In the genomic region with DNA sequence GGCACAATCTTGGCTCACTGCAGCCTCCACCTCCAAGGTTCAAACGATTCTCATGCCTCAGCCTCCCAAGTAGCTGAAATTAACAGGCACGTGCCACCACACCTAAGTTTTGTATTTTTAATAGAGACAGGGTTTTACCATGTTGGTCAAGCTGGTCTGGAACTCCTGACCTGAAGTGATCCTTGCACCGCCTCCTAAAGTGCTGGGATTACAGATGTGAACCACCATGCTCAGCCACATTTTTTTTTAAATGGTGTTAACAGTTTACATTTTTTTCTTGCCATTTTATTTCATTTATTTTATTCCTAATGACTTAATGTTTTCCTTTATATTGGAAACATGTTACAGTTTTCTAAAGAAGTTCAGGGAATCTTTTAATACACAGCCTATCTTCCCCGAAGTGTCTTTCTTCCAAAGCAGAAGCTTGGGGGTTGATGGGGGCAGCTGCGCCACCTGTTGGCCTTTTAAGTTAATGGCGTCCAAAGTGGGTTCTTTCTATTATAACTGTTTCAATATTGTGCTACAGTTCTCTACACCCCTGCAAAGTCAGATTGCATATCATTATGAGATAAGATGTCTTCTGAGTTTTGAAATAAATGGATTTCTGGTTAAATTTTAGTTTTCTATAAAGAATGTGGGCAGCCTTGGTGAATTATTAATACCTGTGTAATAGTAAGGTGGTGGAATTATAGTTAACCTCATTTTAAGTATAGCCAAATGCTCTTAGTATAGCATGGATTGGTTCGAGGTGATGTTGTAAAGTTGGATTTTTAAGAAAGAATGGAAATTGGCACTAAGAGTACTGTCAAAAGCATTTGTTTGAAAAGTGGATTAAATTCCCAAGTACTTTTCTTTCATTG, we compare ENCODE assay signal across 8 cellular contexts. TPM values are rescaled to one million over a fixed set of nuclear protein-coding genes. Genes with fewer than 3 reads are reported as not detected.
DNase-seq lines count a peak whose midpoint lies in the region; ATAC-seq, FAIRE-seq and TF ChIP-seq lines count a peak whose summit lies in the region.

No MANE protein-coding gene starts in this region.

- 60 to 100% methylated on average over 2 to 7 of the region's 7 CpGs for WGBS in endodermal cell (ENCODE audit: insufficient coverage in 1 of 2, insufficient read length in 1 of 2), 2 experiments

- H3K9me3 ChIP-seq in endodermal cell (ENCODE audit: control insufficient read depth, low read length), result no peaks in the 10 kb centered on the region

- H3K27ac ChIP-seq in endodermal cell (ENCODE audit: low read depth, low read length), result no peak overlapping the region

- no peak overlapping the region for H3K4me3 Mint-ChIP-seq in activated CD8-positive, alpha-beta T cell treated with anti-CD3 and anti-CD28 coated beads for 36 hours
- H3K4me3 Mint-ChIP-seq in endodermal cell (no peak overlapping the region), mesothelial cell of epicardium (no peak overlapping the region)
- H3K4me3 Mint-ChIP-seq in stimulated activated memory B cell treated with anti-CD40 and anti-IgM and Interleukin-4, amounts not matched to agents 10 μg/mL and 1 μg/mL and 100 μg/mL, for 72 hours, result no peak overlapping the region

- no peaks in the 10 kb centered on the region for H3K27me3 Mint-ChIP-seq in activated CD8-positive, alpha-beta T cell treated with anti-CD3 and anti-CD28 coated beads for 36 hours
- no peaks in the 10 kb centered on the region for H3K27me3 Mint-ChIP-seq in endodermal cell (ENCODE audit: insufficient read depth)
- H3K27me3 Mint-ChIP-seq in mesothelial cell of epicardium (ENCODE audit: low read depth), result no peaks in the 10 kb centered on the region
- no peaks in the 10 kb centered on the region for H3K27me3 Mint-ChIP-seq in stimulated activated memory B cell treated with anti-CD40 and anti-IgM and Interleukin-4, amounts not matched to agents 10 μg/mL and 1 μg/mL and 100 μg/mL, for 72 hours

- peak; percentile 78 for DNase-seq in Ammon's horn (ENCODE audit: low spot score)
- DNase-seq in H54 (ENCODE audit: insufficient read length, low spot score), result peak; percentile 18
- DNase-seq in NCI-H774 (lab: John Stamatoyannopoulos, UW), result peak; percentile 6
- DNase-seq in activated CD8-positive, alpha-beta T cell treated with anti-CD3 and anti-CD28 coated beads for 36 hours, result peak; percentile 70
- peak; percentile 64 for DNase-seq in endodermal cell
- peak; percentile 31 to 48 for DNase-seq in mesothelial cell of epicardium (ENCODE audit: low spot score in 2 of 2, unreplicated experiment in 2 of 2)

- H3K27ac Mint-ChIP-seq in activated CD8-positive, alpha-beta T cell treated with anti-CD3 and anti-CD28 coated beads for 36 hours, result no peak overlapping the region
- H3K27ac Mint-ChIP-seq in endodermal cell (no peak overlapping the region), mesothelial cell of epicardium (peak overlapping the region; percentile 43)
- no peak overlapping the region for H3K27ac Mint-ChIP-seq in stimulated activated memory B cell treated with anti-CD40 and anti-IgM and Interleukin-4, amounts not matched to agents 10 μg/mL and 1 μg/mL and 100 μg/mL, for 72 hours

- no peak overlapping the region for H3K9ac ChIP-seq in endodermal cell (ENCODE audit: extremely low read depth, low read length, poor library complexity, severe bottlenecking)

- ATAC-seq in activated CD8-positive, alpha-beta T cell treated with anti-CD3 and anti-CD28 coated beads for 36 hours, result peak; percentile 73
- ATAC-seq in stimulated activated memory B cell treated with anti-CD40 and anti-IgM and Interleukin-4, amounts not matched to agents 10 μg/mL and 1 μg/mL and 100 μg/mL, for 72 hours, result peak; percentile 62
- ATAC-seq in GM19328 (IDR thresholded peaks at IDR 0.05; ENCODE audit: unreplicated experiment), result no peak

- H3K4me1 Mint-ChIP-seq in activated CD8-positive, alpha-beta T cell treated with anti-CD3 and anti-CD28 coated beads for 36 hours (ENCODE audit: low read depth), result peaks cover 2% of the 10 kb centered on the region
- no peaks in the 10 kb centered on the region for H3K4me1 Mint-ChIP-seq in endodermal cell
- H3K4me1 Mint-ChIP-seq in mesothelial cell of epicardium, result no peaks in the 10 kb centered on the region
- no peaks in the 10 kb centered on the region for H3K4me1 Mint-ChIP-seq in stimulated activated memory B cell treated with anti-CD40 and anti-IgM and Interleukin-4, amounts not matched to agents 10 μg/mL and 1 μg/mL and 100 μg/mL, for 72 hours

- intact Hi-C loops in activated CD8-positive, alpha-beta T cell treated with anti-CD3 and anti-CD28 coated beads for 36 hours (cut with micrococcal nuclease), result loop anchor here (1.0 to 5.0 kb wide), 2 partner anchors 103 to 127 kb away; no protein-coding TSS in a partner anchor

- H3K4me3 ChIP-seq in endodermal cell (ENCODE audit: low read length), result no peak overlapping the region

- FAIRE-seq in H54 (lab: Jason Lieb, UNC), result no peak

- TF ChIP-seq CTCF in activated CD8-positive, alpha-beta T cell treated with anti-CD3 and anti-CD28 coated beads for 36 hours (IDR thresholded peaks at IDR 0.05), result peak; percentile 97
- peak; percentile 96 for TF ChIP-seq CTCF in endodermal cell (conservative IDR thresholded peaks at IDR 0.05)
- TF ChIP-seq CTCF in mesothelial cell of epicardium (IDR thresholded peaks at IDR 0.05; ENCODE audit: unreplicated experiment), result peak; percentile 83

- H3K9me3 Mint-ChIP-seq in activated CD8-positive, alpha-beta T cell treated with anti-CD3 and anti-CD28 coated beads for 36 hours, result no peaks in the 10 kb centered on the region
- H3K9me3 Mint-ChIP-seq in endodermal cell (no peaks in the 10 kb centered on the region), mesothelial cell of epicardium (no peaks in the 10 kb centered on the region)
- H3K9me3 Mint-ChIP-seq in stimulated activated memory B cell treated with anti-CD40 and anti-IgM and Interleukin-4, amounts not matched to agents 10 μg/mL and 1 μg/mL and 100 μg/mL, for 72 hours, result no peaks in the 10 kb centered on the region

- H3K36me3 Mint-ChIP-seq in activated CD8-positive, alpha-beta T cell treated with anti-CD3 and anti-CD28 coated beads for 36 hours (ENCODE audit: low read depth), result peaks cover 46% of the 10 kb centered on the region
- H3K36me3 Mint-ChIP-seq in endodermal cell (ENCODE audit: low read depth), result peaks cover 72% of the 10 kb centered on the region
- H3K36me3 Mint-ChIP-seq in mesothelial cell of epicardium, result peaks cover 45% of the 10 kb centered on the region
- H3K36me3 Mint-ChIP-seq in stimulated activated memory B cell treated with anti-CD40 and anti-IgM and Interleukin-4, amounts not matched to agents 10 μg/mL and 1 μg/mL and 100 μg/mL, for 72 hours, result peaks cover 48% of the 10 kb centered on the region

- no peak for TF ChIP-seq POLR2A in H54 (IDR thresholded peaks at IDR 0.05; ENCODE audit: low read depth, low read length)

- peaks cover 89% of the 10 kb centered on the region for H3K36me3 ChIP-seq in endodermal cell (ENCODE audit: control insufficient read depth, insufficient read depth, low read length)

- no peaks in the 10 kb centered on the region for H3K27me3 ChIP-seq in endodermal cell (ENCODE audit: control insufficient read depth, insufficient read depth, low read length, poor library complexity, severe bottlenecking)

- CTCF ChIA-PET in activated CD8-positive, alpha-beta T cell treated with anti-CD3 and anti-CD28 coated beads for 36 hours (lab: Charles Lee), result interaction anchor here (0.8 to 12.6 kb wide), 44 partner anchors 9 to 245 kb away, joined by 3 to 304 read pairs (median 4); a partner anchor contains a TSS

- POLR2A ChIA-PET in activated CD8-positive, alpha-beta T cell treated with anti-CD3 and anti-CD28 coated beads for 36 hours (lab: Charles Lee), result interaction anchor here (0.8 to 0.9 kb wide), 3 partner anchors 60 to 146 kb away, joined by 3 to 5 read pairs (median 3); no protein-coding TSS in a partner anchor

- H3K4me1 ChIP-seq in endodermal cell (ENCODE audit: control insufficient read depth, insufficient read depth, low read length), result no peaks in the 10 kb centered on the region

RNA-seq across cellular contexts. Expression of a gene that starts 42.0 kb away (rescaled TPM):
- 100 to 1,000 TPM; 259 to 260 TPM for total RNA-seq in activated CD8-positive, alpha-beta T cell treated with anti-CD3 and anti-CD28 coated beads for 36 hours
- total RNA-seq in endodermal cell (100 to 1,000 TPM; 227 to 257 TPM), mesothelial cell of epicardium (286 to 307 TPM (median 301 TPM) in 3 replicates)
- 283 TPM for polyA plus RNA-seq in endodermal cell (2013, experiment 1 of 2)
- 237 TPM for polyA plus RNA-seq in endodermal cell (2013, experiment 2 of 2)

Comparison
In these comparisons a context has a peak if more than half of its experiments do, and no peak if none do; other contexts are left out.
1. DNase-seq: peak in every context shown above with its lines; median percentile 78 in Ammon's horn; 70 in activated CD8-positive, alpha-beta T cell treated with anti-CD3 and anti-CD28 coated beads for 36 hours; 64 in endodermal cell; 40 in mesothelial cell of epicardium; 18 in H54; 6 in NCI-H774.